ENCODE assay signal across 1 cellular context in the genomic region with DNA sequence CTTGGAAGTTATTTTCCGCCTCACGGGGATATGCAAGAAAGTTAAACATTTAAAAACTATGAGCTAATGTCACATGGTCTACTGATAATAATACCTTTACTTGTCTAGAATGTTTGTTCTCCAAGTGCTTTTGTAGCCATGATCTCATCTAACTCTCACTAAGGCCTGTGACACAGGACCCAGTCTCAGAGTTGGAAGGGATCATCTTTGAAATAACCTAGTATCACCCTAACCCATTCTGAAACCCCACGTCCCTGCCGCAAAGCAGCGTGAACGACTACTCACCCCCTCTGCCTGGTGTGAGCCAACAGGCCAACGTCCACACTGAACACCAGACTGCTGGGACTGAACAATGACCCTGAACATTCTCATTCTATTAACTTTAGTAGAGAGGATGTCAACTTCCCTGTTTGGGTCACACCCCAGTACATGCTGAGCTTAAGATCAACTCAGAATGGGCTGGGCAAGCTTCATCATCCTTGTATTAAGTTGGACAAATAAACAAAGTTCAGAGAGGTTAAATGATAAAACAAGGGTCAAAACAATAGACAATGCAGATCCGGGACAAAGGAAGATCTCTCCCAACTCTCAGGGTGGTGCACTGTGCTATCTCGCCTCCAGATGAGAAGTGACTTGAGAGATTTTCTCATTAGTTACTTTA.
TF ChIP-seq lines count a peak whose summit lies in the region.

No MANE protein-coding gene starts in this region.

TF ChIP-seq in HepG2, 621 proteins besides CTCF, POLR2A, EP300 and RAD21 (continued from another document and continues in another):
- TF ChIP-seq, protein P1, sequence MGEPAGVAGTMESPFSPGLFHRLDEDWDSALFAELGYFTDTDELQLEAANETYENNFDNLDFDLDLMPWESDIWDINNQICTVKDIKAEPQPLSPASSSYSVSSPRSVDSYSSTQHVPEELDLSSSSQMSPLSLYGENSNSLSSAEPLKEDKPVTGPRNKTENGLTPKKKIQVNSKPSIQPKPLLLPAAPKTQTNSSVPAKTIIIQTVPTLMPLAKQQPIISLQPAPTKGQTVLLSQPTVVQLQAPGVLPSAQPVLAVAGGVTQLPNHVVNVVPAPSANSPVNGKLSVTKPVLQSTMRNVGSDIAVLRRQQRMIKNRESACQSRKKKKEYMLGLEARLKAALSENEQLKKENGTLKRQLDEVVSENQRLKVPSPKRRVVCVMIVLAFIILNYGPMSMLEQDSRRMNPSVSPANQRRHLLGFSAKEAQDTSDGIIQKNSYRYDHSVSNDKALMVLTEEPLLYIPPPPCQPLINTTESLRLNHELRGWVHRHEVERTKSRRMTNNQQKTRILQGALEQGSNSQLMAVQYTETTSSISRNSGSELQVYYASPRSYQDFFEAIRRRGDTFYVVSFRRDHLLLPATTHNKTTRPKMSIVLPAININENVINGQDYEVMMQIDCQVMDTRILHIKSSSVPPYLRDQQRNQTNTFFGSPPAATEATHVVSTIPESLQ (CRISPR knock-in tag; conservative IDR thresholded peaks at IDR 0.05), result 0 out of 2 replicates have a peak, but pooled peaks have one; percentile 46
- TF ChIP-seq, protein P2, sequence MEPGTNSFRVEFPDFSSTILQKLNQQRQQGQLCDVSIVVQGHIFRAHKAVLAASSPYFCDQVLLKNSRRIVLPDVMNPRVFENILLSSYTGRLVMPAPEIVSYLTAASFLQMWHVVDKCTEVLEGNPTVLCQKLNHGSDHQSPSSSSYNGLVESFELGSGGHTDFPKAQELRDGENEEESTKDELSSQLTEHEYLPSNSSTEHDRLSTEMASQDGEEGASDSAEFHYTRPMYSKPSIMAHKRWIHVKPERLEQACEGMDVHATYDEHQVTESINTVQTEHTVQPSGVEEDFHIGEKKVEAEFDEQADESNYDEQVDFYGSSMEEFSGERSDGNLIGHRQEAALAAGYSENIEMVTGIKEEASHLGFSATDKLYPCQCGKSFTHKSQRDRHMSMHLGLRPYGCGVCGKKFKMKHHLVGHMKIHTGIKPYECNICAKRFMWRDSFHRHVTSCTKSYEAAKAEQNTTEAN (CRISPR knock-in tag; conservative IDR thresholded peaks at IDR 0.05), result peak; percentile 37
- TF ChIP-seq ZNF121 (CRISPR knock-in tag; IDR thresholded peaks at IDR 0.05) (no peak), THAP11 (CRISPR knock-in tag; IDR thresholded peaks at IDR 0.05) (peak; percentile 48; the same call in 1 of the 2 replicates), AGO1 (IDR thresholded peaks at IDR 0.05; ENCODE audit: low read depth, low read length, poor library complexity, severe bottlenecking) (no peak), ZNF12 (CRISPR knock-in tag; IDR thresholded peaks at IDR 0.05) (no peak), CREB1 (IDR thresholded peaks at IDR 0.05) (no peak), CREB1 (CRISPR knock-in tag; IDR thresholded peaks at IDR 0.05) (peak; percentile 82), HMG20A (CRISPR knock-in tag; IDR thresholded peaks at IDR 0.05; ENCODE audit: borderline replicate concordance) (peak; percentile 83; the same call in 1 of the 2 replicates), SMC3 (IDR thresholded peaks at IDR 0.05; ENCODE audit: low read length) (peak; percentile 28; the same call in 1 of the 2 replicates), TBX2 (CRISPR knock-in tag; IDR thresholded peaks at IDR 0.05; ENCODE audit: borderline replicate concordance) (peak; percentile 90), ZNF788 (CRISPR knock-in tag; IDR thresholded peaks at IDR 0.05; ENCODE audit: borderline replicate concordance) (peak; percentile 72; the same call in 1 of the 2 replicates), ZNF17 (CRISPR knock-in tag; IDR thresholded peaks at IDR 0.05) (no peak), NCOA1 (CRISPR knock-in tag; IDR thresholded peaks at IDR 0.05) (no peak), ARHGAP35 (CRISPR knock-in tag; IDR thresholded peaks at IDR 0.05; ENCODE audit: borderline replicate concordance) (0 out of 2 replicates have a peak, but pooled peaks have one; percentile 42), YEATS2 (CRISPR knock-in tag; IDR thresholded peaks at IDR 0.05; ENCODE audit: borderline replicate concordance) (peak; percentile 52; the same call in 1 of the 2 replicates), NR2C2 (CRISPR knock-in tag; IDR thresholded peaks at IDR 0.05; ENCODE audit: borderline replicate concordance) (peak; percentile 62), EEA1 (CRISPR knock-in tag; IDR thresholded peaks at IDR 0.05; ENCODE audit: borderline replicate concordance) (no peak), ATF1 (CRISPR knock-in tag; IDR thresholded peaks at IDR 0.05) (no peak; the same call in 1 of the 2 replicates), IKZF4 (CRISPR knock-in tag; IDR thresholded peaks at IDR 0.05; ENCODE audit: borderline replicate concordance, low read depth, not compliant biosample characterization) (no peak), ZSCAN30 (CRISPR knock-in tag; IDR thresholded peaks at IDR 0.05) (no peak), MZF1 (CRISPR knock-in tag; IDR thresholded peaks at IDR 0.05; ENCODE audit: borderline replicate concordance) (no peak), KLF13 (CRISPR knock-in tag; IDR thresholded peaks at IDR 0.05) (no peak), ZNF44 (CRISPR knock-in tag; IDR thresholded peaks at IDR 0.05) (no peak), HDAC6 (IDR thresholded peaks at IDR 0.05; ENCODE audit: low read depth, low read length) (0 out of 2 replicates have a peak, but pooled peaks have one; percentile 12), TEAD3 (CRISPR knock-in tag; optimal IDR thresholded peaks at IDR 0.05; ENCODE audit: borderline replicate concordance) (peak; percentile 86), ZNF292 (CRISPR knock-in tag; IDR thresholded peaks at IDR 0.05; ENCODE audit: borderline replicate concordance, low read depth) (peak; percentile 82; the same call in 1 of the 2 replicates), GATAD2A (CRISPR knock-in tag; IDR thresholded peaks at IDR 0.05) (peak; percentile 91), ZNF572 (CRISPR knock-in tag; IDR thresholded peaks at IDR 0.05) (no peak), ZNF567 (CRISPR knock-in tag; IDR thresholded peaks at IDR 0.05; ENCODE audit: borderline replicate concordance) (peak; percentile 41; the same call in 1 of the 2 replicates), ZNF777 (CRISPR knock-in tag; IDR thresholded peaks at IDR 0.05) (no peak), ZNF24 (IDR thresholded peaks at IDR 0.05) (0 out of 2 replicates have a peak, but pooled peaks have one; percentile 16), ZNF674 (CRISPR knock-in tag; IDR thresholded peaks at IDR 0.05; ENCODE audit: low read depth) (no peak), NRL (CRISPR knock-in tag; IDR thresholded peaks at IDR 0.05; ENCODE audit: borderline replicate concordance) (no peak), U2AF2 (IDR thresholded peaks at IDR 0.05; ENCODE audit: low read depth, low read length) (no peak), TOPORS (CRISPR knock-in tag; IDR thresholded peaks at IDR 0.05) (peak; percentile 56; the same call in 1 of the 2 replicates), ZNF530 (CRISPR knock-in tag; IDR thresholded peaks at IDR 0.05; ENCODE audit: low read depth) (no peak), BHLHE40 (IDR thresholded peaks at IDR 0.05; ENCODE audit: low read length) (no peak), EHMT2 (IDR thresholded peaks at IDR 0.05; ENCODE audit: borderline replicate concordance, low read depth, low read length) (no peak), RCOR2 (CRISPR knock-in tag; IDR thresholded peaks at IDR 0.05) (peak; percentile 62), TCF7L2 (IDR thresholded peaks at IDR 0.05; ENCODE audit: low read depth, low read length) (no peak), CEBPG (CRISPR knock-in tag; IDR thresholded peaks at IDR 0.05) (peak; percentile 89)
- TF ChIP-seq, protein P3, sequence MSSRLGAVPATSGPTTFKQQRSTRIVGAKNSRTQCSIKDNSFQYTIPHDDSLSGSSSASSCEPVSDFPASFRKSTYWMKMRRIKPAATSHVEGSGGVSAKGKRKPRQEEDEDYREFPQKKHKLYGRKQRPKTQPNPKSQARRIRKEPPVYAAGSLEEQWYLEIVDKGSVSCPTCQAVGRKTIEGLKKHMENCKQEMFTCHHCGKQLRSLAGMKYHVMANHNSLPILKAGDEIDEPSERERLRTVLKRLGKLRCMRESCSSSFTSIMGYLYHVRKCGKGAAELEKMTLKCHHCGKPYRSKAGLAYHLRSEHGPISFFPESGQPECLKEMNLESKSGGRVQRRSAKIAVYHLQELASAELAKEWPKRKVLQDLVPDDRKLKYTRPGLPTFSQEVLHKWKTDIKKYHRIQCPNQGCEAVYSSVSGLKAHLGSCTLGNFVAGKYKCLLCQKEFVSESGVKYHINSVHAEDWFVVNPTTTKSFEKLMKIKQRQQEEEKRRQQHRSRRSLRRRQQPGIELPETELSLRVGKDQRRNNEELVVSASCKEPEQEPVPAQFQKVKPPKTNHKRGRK (CRISPR knock-in tag; IDR thresholded peaks at IDR 0.05), result no peak
- TF ChIP-seq, protein P4, sequence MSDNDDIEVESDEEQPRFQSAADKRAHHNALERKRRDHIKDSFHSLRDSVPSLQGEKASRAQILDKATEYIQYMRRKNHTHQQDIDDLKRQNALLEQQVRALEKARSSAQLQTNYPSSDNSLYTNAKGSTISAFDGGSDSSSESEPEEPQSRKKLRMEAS (IDR thresholded peaks at IDR 0.05), result peak; percentile 43; the same call in 1 of the 2 replicates
- TF ChIP-seq, protein P5, sequence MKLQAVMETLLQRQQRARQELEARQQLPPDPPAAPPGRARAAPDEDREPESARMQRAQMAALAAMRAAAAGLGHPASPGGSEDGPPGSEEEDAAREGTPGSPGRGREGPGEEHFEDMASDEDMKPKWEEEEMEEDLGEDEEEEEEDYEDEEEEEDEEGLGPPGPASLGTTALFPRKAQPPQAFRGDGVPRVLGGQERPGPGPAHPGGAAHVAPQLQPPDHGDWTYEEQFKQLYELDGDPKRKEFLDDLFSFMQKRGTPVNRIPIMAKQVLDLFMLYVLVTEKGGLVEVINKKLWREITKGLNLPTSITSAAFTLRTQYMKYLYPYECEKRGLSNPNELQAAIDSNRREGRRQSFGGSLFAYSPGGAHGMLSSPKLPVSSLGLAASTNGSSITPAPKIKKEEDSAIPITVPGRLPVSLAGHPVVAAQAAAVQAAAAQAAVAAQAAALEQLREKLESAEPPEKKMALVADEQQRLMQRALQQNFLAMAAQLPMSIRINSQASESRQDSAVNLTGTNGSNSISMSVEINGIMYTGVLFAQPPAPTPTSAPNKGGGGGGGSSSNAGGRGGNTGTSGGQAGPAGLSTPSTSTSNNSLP (IDR thresholded peaks at IDR 0.05; ENCODE audit: low read depth, low read length), result peak; percentile 74
- TF ChIP-seq, protein P6, sequence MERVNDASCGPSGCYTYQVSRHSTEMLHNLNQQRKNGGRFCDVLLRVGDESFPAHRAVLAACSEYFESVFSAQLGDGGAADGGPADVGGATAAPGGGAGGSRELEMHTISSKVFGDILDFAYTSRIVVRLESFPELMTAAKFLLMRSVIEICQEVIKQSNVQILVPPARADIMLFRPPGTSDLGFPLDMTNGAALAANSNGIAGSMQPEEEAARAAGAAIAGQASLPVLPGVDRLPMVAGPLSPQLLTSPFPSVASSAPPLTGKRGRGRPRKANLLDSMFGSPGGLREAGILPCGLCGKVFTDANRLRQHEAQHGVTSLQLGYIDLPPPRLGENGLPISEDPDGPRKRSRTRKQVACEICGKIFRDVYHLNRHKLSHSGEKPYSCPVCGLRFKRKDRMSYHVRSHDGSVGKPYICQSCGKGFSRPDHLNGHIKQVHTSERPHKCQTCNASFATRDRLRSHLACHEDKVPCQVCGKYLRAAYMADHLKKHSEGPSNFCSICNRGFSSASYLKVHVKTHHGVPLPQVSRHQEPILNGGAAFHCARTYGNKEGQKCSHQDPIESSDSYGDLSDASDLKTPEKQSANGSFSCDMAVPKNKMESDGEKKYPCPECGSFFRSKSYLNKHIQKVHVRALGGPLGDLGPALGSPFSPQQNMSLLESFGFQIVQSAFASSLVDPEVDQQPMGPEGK (CRISPR knock-in tag; IDR thresholded peaks at IDR 0.05), result peak; percentile 84
- TF ChIP-seq, protein P7, sequence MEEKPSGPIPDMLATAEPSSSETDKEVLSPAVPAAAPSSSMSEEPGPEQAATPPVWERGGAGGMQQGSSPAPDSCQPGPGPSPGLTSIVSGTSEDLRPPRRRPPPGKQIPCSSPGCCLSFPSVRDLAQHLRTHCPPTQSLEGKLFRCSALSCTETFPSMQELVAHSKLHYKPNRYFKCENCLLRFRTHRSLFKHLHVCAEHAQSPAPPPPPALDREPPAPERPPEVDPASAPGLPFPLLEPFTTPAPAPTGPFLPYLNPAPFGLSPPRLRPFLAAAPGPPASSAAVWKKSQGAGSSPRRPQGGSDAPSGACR (CRISPR knock-in tag; IDR thresholded peaks at IDR 0.05), result 0 out of 2 replicates have a peak, but pooled peaks have one; percentile 11
- TF ChIP-seq, protein P8, sequence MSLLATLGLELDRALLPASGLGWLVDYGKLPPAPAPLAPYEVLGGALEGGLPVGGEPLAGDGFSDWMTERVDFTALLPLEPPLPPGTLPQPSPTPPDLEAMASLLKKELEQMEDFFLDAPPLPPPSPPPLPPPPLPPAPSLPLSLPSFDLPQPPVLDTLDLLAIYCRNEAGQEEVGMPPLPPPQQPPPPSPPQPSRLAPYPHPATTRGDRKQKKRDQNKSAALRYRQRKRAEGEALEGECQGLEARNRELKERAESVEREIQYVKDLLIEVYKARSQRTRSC (CRISPR knock-in tag; IDR thresholded peaks at IDR 0.05; ENCODE audit: low read depth), result no peak
- TF ChIP-seq, protein P9, sequence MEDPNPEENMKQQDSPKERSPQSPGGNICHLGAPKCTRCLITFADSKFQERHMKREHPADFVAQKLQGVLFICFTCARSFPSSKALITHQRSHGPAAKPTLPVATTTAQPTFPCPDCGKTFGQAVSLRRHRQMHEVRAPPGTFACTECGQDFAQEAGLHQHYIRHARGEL (CRISPR knock-in tag; IDR thresholded peaks at IDR 0.05), result no peak
- TF ChIP-seq, protein P10, sequence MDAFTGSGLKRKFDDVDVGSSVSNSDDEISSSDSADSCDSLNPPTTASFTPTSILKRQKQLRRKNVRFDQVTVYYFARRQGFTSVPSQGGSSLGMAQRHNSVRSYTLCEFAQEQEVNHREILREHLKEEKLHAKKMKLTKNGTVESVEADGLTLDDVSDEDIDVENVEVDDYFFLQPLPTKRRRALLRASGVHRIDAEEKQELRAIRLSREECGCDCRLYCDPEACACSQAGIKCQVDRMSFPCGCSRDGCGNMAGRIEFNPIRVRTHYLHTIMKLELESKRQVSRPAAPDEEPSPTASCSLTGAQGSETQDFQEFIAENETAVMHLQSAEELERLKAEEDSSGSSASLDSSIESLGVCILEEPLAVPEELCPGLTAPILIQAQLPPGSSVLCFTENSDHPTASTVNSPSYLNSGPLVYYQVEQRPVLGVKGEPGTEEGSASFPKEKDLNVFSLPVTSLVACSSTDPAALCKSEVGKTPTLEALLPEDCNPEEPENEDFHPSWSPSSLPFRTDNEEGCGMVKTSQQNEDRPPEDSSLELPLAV (CRISPR knock-in tag; conservative IDR thresholded peaks at IDR 0.05; ENCODE audit: low read depth), result no peak
- TF ChIP-seq, protein P11, sequence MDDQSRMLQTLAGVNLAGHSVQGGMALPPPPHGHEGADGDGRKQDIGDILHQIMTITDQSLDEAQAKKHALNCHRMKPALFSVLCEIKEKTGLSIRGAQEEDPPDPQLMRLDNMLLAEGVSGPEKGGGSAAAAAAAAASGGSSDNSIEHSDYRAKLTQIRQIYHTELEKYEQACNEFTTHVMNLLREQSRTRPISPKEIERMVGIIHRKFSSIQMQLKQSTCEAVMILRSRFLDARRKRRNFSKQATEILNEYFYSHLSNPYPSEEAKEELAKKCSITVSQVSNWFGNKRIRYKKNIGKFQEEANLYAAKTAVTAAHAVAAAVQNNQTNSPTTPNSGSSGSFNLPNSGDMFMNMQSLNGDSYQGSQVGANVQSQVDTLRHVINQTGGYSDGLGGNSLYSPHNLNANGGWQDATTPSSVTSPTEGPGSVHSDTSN (CRISPR knock-in tag; IDR thresholded peaks at IDR 0.05; ENCODE audit: borderline replicate concordance), result no peak
- TF ChIP-seq, protein P12, sequence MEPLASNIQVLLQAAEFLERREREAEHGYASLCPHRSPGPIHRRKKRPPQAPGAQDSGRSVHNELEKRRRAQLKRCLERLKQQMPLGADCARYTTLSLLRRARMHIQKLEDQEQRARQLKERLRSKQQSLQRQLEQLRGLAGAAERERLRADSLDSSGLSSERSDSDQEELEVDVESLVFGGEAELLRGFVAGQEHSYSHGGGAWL (CRISPR knock-in tag; IDR thresholded peaks at IDR 0.05), result peak; percentile 53; the same call in 1 of the 2 replicates
